In the genomic region with DNA sequence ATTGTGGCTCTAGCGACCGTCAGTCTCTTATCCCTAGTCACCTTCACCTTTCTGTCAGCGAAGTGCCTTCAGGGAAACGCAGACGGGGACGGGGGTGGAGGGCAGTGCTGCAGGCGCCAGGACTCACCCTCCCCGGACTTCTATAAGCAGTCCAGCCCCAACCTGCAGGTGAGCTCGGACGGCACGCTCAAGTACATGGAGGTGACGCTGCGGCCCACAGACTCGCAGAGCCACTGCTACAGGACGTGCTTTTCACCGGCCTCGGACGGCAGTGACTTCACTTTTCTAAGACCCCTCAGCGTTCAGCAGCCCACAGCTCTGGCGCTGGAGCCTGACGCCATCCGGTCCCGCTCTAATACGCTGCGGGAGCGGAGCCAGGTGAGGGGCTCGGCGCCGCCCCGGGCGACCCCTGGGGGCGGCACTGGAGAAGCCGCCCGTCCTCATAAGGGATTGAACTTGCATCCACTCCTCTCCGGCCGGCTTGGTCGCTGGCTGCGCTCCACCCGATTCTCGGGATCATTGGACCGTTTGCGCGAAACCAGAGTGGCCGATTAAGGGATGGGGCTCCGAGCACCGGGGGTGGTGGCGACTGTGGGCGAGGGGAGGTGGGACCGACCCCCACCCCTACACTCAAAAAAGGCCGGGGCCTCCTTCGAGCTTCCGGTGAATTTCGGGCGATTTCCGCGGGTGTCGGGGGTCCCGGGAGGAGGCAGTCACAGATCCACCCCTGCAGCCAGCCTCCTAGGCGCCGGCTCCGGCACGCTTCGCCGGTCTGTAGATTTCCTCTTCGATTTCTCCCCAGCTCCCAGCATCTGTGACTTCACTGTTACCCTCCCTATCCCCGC, we compare ENCODE assay signal across 12 cellular contexts. TPM values are rescaled to one million over a fixed set of nuclear protein-coding genes. Genes with fewer than 3 reads are reported as not detected.
DNase-seq lines count a peak whose midpoint lies in the region; ATAC-seq and TF ChIP-seq lines count a peak whose summit lies in the region.
"Had no signal": no experiment of that assay in that cellular context is flagged by ENCODE, and none has a peak within 500 bp of the region (broad histone marks: within the 10 kb centered on the region; RNA-seq: fewer than 3 reads in every experiment).

No MANE protein-coding gene starts in this region.

- intact Hi-C loops in naive thymus-derived CD4-positive, alpha-beta T cell (cut with micrococcal nuclease): no loop called here

- no peaks in the 10 kb centered on the region for H3K9me3 Mint-ChIP-seq in activated CD8-positive, alpha-beta T cell treated with anti-CD3 and anti-CD28 coated beads, Interleukin-2, amount 10 ng/mL, durations not matched to agents 7 days and 5 days (ENCODE audit: insufficient read depth)
- H3K9me3 Mint-ChIP-seq in naive thymus-derived CD4-positive, alpha-beta T cell: peaks cover 0 to 7% (median 0%) of the 10 kb centered on the region in 11 donors

- no peak overlapping the region for H3K27ac Mint-ChIP-seq in activated CD8-positive, alpha-beta T cell treated with anti-CD3 and anti-CD28 coated beads, Interleukin-2, amount 10 ng/mL, durations not matched to agents 7 days and 5 days
- H3K27ac Mint-ChIP-seq in naive thymus-derived CD4-positive, alpha-beta T cell: peak overlapping the region in 3 of 9 donors; percentile 16 to 66 (median 41)

- H3K27me3 Mint-ChIP-seq in activated CD8-positive, alpha-beta T cell treated with anti-CD3 and anti-CD28 coated beads, Interleukin-2, amount 10 ng/mL, durations not matched to agents 7 days and 5 days (ENCODE audit: low read depth): peaks cover 80% of the 10 kb centered on the region
- peaks cover 64 to 88% (median 69%) of the 10 kb centered on the region in 5 donors for H3K27me3 Mint-ChIP-seq in naive thymus-derived CD4-positive, alpha-beta T cell

- peak; percentile 24 for ATAC-seq in GM21717 (IDR thresholded peaks at IDR 0.05; ENCODE audit: unreplicated experiment)
- ATAC-seq in activated CD8-positive, alpha-beta T cell treated with anti-CD3 and anti-CD28 coated beads, Interleukin-2, amount 10 ng/mL, durations not matched to agents 7 days and 5 days: no peak
- no peak for ATAC-seq in naive thymus-derived CD4-positive, alpha-beta T cell
- ATAC-seq in left lobe of liver: no peak

- DNase-seq in GM12865 (ENCODE audit: low read depth): peak; percentile 37
- DNase-seq in activated CD8-positive, alpha-beta T cell treated with anti-CD3 and anti-CD28 coated beads, Interleukin-2, amount 10 ng/mL, durations not matched to agents 7 days and 5 days: no peak
- DNase-seq in naive thymus-derived CD4-positive, alpha-beta T cell: no peak
- no peak for DNase-seq in left lobe of liver (ENCODE audit: low spot score)
- no peak for DNase-seq in stimulated activated CD8-positive, alpha-beta memory T cell treated with anti-CD3 and anti-CD28 coated beads, Interleukin-4, amount 100 ng/mL, for 48 hours
- DNase-seq in C1 segment of cervical spinal cord (lab: John Stamatoyannopoulos, UW): no peak
- no peak for DNase-seq in NCI-H2171 treated with DMSO at 0.1 percent for 48 hours (lab: John Stamatoyannopoulos, UW)
- DNase-seq: NCI-H526 treated with DMSO at 0.1 percent for 48 hours, T1000 had no signal

- H3K4me1 ChIP-seq in naive thymus-derived CD4-positive, alpha-beta T cell (ENCODE audit: control insufficient read depth in 2 of 2, insufficient read depth in 2 of 2, low read length in 2 of 2): no peaks in the 10 kb centered on the region

- POLR2A ChIA-PET in activated CD8-positive, alpha-beta T cell treated with anti-CD3 and anti-CD28 coated beads, Interleukin-2, amount 10 ng/mL, durations not matched to agents 7 days and 5 days (lab: Charles Lee): no interaction called here
- POLR2A ChIA-PET in naive thymus-derived CD4-positive, alpha-beta T cell (lab: Charles Lee): no interaction called here

- TF ChIP-seq CTCF in GM12865 (IDR thresholded peaks at IDR 0.05; ENCODE audit: insufficient read depth, low read depth, low read length, missing control alignments): peak; percentile 0

- H3K4me3 ChIP-seq in GM12865 (ENCODE audit: low read depth, low read length): peak overlapping the region; percentile 65
- H3K4me3 ChIP-seq in naive thymus-derived CD4-positive, alpha-beta T cell (ENCODE audit: low read length): peak overlapping the region; percentile 20
- H3K4me3 ChIP-seq: vagina had no signal

- H3K4me1 Mint-ChIP-seq in activated CD8-positive, alpha-beta T cell treated with anti-CD3 and anti-CD28 coated beads, Interleukin-2, amount 10 ng/mL, durations not matched to agents 7 days and 5 days (ENCODE audit: low read depth): peaks cover 4% of the 10 kb centered on the region
- peaks cover 1 to 25% (median 12%) of the 10 kb centered on the region in 7 donors for H3K4me1 Mint-ChIP-seq in naive thymus-derived CD4-positive, alpha-beta T cell

- peaks cover 2% of the 10 kb centered on the region for H3K36me3 Mint-ChIP-seq in activated CD8-positive, alpha-beta T cell treated with anti-CD3 and anti-CD28 coated beads, Interleukin-2, amount 10 ng/mL, durations not matched to agents 7 days and 5 days (ENCODE audit: low read depth)
- H3K36me3 Mint-ChIP-seq in naive thymus-derived CD4-positive, alpha-beta T cell: peaks cover 0 to 14% (median 4%) of the 10 kb centered on the region in 5 donors

- peak overlapping the region; percentile 56 for H3K4me3 Mint-ChIP-seq in activated CD8-positive, alpha-beta T cell treated with anti-CD3 and anti-CD28 coated beads, Interleukin-2, amount 10 ng/mL, durations not matched to agents 7 days and 5 days
- peak overlapping the region; percentile 54 to 81 (median 76) for H3K4me3 Mint-ChIP-seq in naive thymus-derived CD4-positive, alpha-beta T cell

- H3K36me3 ChIP-seq in naive thymus-derived CD4-positive, alpha-beta T cell (ENCODE audit: control insufficient read depth in 2 of 3, insufficient read depth in 3 of 3, low read length in 3 of 3): no peaks in the 10 kb centered on the region
- H3K36me3 ChIP-seq: adrenal gland had no signal

- CTCF ChIA-PET in activated CD8-positive, alpha-beta T cell treated with anti-CD3 and anti-CD28 coated beads, Interleukin-2, amount 10 ng/mL, durations not matched to agents 7 days and 5 days (lab: Charles Lee): interaction anchor here (1.0 to 1.3 kb wide), 3 partner anchors 13 to 71 kb away, joined by 3 to 5 read pairs (median 4); a partner anchor contains a TSS
- CTCF ChIA-PET in naive thymus-derived CD4-positive, alpha-beta T cell (lab: Charles Lee): no interaction called here

- H3K9me3 ChIP-seq in naive thymus-derived CD4-positive, alpha-beta T cell (ENCODE audit: control insufficient read depth in 2 of 3, low read length in 3 of 3): no peaks in the 10 kb centered on the region
- H3K9me3 ChIP-seq: adrenal gland, vagina had no signal

- H3K27me3 ChIP-seq in naive thymus-derived CD4-positive, alpha-beta T cell (ENCODE audit: control insufficient read depth in 2 of 2, insufficient read depth in 2 of 2, low read length in 2 of 2): peaks cover 0 to 5% of the 10 kb centered on the region in 2 donors
- H3K27me3 ChIP-seq: adrenal gland, vagina had no signal

- no peak overlapping the region for H3K27ac ChIP-seq in naive thymus-derived CD4-positive, alpha-beta T cell (ENCODE audit: low read depth, low read length)
- H3K27ac ChIP-seq: adrenal gland, vagina had no signal

RNA-seq across cellular contexts. Expression of a gene that starts 2.7 kb away (rescaled TPM):
- not detected for total RNA-seq in activated CD8-positive, alpha-beta T cell treated with anti-CD3 and anti-CD28 coated beads, Interleukin-2, amount 10 ng/mL, durations not matched to agents 7 days and 5 days
- total RNA-seq in naive thymus-derived CD4-positive, alpha-beta T cell: under 1 TPM in 1 of 5 experiments, not detected in 4; 0.13 TPM
- not detected for polyA plus RNA-seq in naive thymus-derived CD4-positive, alpha-beta T cell
- 0.40 TPM for total RNA-seq in left lobe of liver

RNA-seq across cellular contexts. Expression of a gene that starts 6.7 kb away (rescaled TPM):
- not detected for total RNA-seq in activated CD8-positive, alpha-beta T cell treated with anti-CD3 and anti-CD28 coated beads, Interleukin-2, amount 10 ng/mL, durations not matched to agents 7 days and 5 days
- total RNA-seq in naive thymus-derived CD4-positive, alpha-beta T cell: under 1 TPM in 1 of 5 experiments, not detected in 4; 0.22 TPM
- polyA plus RNA-seq in naive thymus-derived CD4-positive, alpha-beta T cell: not detected
- total RNA-seq in left lobe of liver: 0.65 TPM

RNA-seq across cellular contexts. Expression of a gene that starts 15.8 kb away (rescaled TPM):
- not detected for total RNA-seq in activated CD8-positive, alpha-beta T cell treated with anti-CD3 and anti-CD28 coated beads, Interleukin-2, amount 10 ng/mL, durations not matched to agents 7 days and 5 days
- total RNA-seq in naive thymus-derived CD4-positive, alpha-beta T cell: under 1 TPM; 0.15 to 0.76 (median 0.16) TPM
- polyA plus RNA-seq in naive thymus-derived CD4-positive, alpha-beta T cell: under 1 TPM in 1 of 2 donors, not detected in 1; 0.14 TPM
- 8.5 TPM for total RNA-seq in left lobe of liver
